Comparison of ENCODE assay signal across 22 cellular contexts in the genomic region with DNA sequence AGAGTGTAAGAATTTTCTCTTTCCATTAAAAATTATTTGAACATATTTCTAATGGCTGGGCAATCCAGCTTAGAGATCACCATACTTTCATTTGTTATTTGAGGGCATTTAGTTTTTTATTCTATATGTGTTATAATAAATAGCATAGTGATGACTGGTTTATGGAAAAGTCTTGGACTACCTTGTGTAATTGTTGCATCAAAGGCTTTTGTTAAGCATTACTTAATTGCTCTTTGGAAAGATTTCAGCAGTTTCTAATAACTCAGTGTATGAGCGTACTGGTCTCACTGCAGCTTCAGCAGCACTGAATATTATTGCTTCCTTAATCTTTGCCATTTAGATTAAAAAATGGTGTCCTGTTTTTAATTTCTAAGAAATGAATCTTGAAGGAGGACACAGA.
"Had no signal": no experiment of that assay in that cellular context is flagged by ENCODE, and none has a peak within 500 bp of the region (broad histone marks: within the 10 kb centered on the region; RNA-seq: fewer than 3 reads in every experiment).

No MANE protein-coding gene starts in this region.

- H2AFZ ChIP-seq: neural progenitor cell had no signal

- H3K4me3 Mint-ChIP-seq: activated CD4-positive, alpha-beta memory T cell treated with anti-CD3 and anti-CD28 coated beads for 36 hours; activated CD4-positive, alpha-beta T cell treated with anti-CD3 and anti-CD28 coated beads for 36 hours; activated naive CD8-positive, alpha-beta T cell treated with anti-CD3 and anti-CD28 coated beads for 36 hours; effector memory CD8-positive, alpha-beta T cell; neural progenitor cell; stimulated activated naive CD8-positive, alpha-beta T cell treated with anti-CD3 and anti-CD28 coated beads, Interleukin-15, Interleukin-2, amounts not matched to agents 100 ng/mL and 50 ng/mL, for 24 hours; T-helper 2 cell treated with Interferon-gamma antibody and Interleukin-4, amounts not matched to agents 5 μg/mL and 100 μg/mL, for 36 hours; WTC11 had no signal

- DNase-seq: activated CD4-positive, alpha-beta memory T cell treated with anti-CD3 and anti-CD28 coated beads for 36 hours; activated CD4-positive, alpha-beta T cell treated with anti-CD3 and anti-CD28 coated beads for 36 hours; activated naive CD8-positive, alpha-beta T cell treated with anti-CD3 and anti-CD28 coated beads for 36 hours; activated T-cell treated with anti-CD3 and anti-CD28 coated beads for 4 hours; amygdala; caudate nucleus; effector memory CD8-positive, alpha-beta T cell; heart right ventricle; mesenchymal stem cell; mucosa of descending colon; naive B cell; right cardiac atrium; stimulated activated CD4-positive, alpha-beta T cell treated with anti-CD3 and anti-CD28 coated beads, Interleukin-15, amount 100 ng/mL, for 24 hours; stimulated activated CD4-positive, alpha-beta T cell treated with anti-CD3 and anti-CD28 coated beads, Interleukin-2, amount 100 ng/mL, for 48 hours had no signal

- ATAC-seq: activated CD4-positive, alpha-beta T cell treated with anti-CD3 and anti-CD28 coated beads for 36 hours; effector memory CD8-positive, alpha-beta T cell; gastroesophageal sphincter; heart right ventricle; right cardiac atrium; WTC11 had no signal

- H3K27me3 Mint-ChIP-seq: activated CD4-positive, alpha-beta memory T cell treated with anti-CD3 and anti-CD28 coated beads for 36 hours; activated CD4-positive, alpha-beta T cell treated with anti-CD3 and anti-CD28 coated beads for 36 hours; activated naive CD8-positive, alpha-beta T cell treated with anti-CD3 and anti-CD28 coated beads for 36 hours; naive B cell; progenitor cell of endocrine pancreas; stimulated activated naive CD8-positive, alpha-beta T cell treated with anti-CD3 and anti-CD28 coated beads, Interleukin-15, Interleukin-2, amounts not matched to agents 100 ng/mL and 50 ng/mL, for 24 hours had no signal

- H3K27me3 ChIP-seq: gastroesophageal sphincter, heart right ventricle, neural progenitor cell, tibial nerve had no signal

- H3K4me1 Mint-ChIP-seq: activated naive CD8-positive, alpha-beta T cell treated with anti-CD3 and anti-CD28 coated beads for 36 hours; neural progenitor cell had no signal

- H3K27ac ChIP-seq: gastroesophageal sphincter, heart right ventricle, neural progenitor cell, skin epidermis, tibial nerve had no signal

- H3K27ac Mint-ChIP-seq: activated CD4-positive, alpha-beta memory T cell treated with anti-CD3 and anti-CD28 coated beads for 36 hours; activated CD4-positive, alpha-beta T cell treated with anti-CD3 and anti-CD28 coated beads for 36 hours; activated naive CD8-positive, alpha-beta T cell treated with anti-CD3 and anti-CD28 coated beads for 36 hours; effector memory CD8-positive, alpha-beta T cell; neural progenitor cell; progenitor cell of endocrine pancreas; stimulated activated naive CD8-positive, alpha-beta T cell treated with anti-CD3 and anti-CD28 coated beads, Interleukin-15, Interleukin-2, amounts not matched to agents 100 ng/mL and 50 ng/mL, for 24 hours; WTC11 had no signal

- H3K4me1 ChIP-seq: gastroesophageal sphincter, heart right ventricle, neural progenitor cell, tibial nerve had no signal

- H3K4me3 ChIP-seq: gastroesophageal sphincter, heart right ventricle, mucosa of descending colon, neural progenitor cell, skin epidermis, tibial nerve had no signal

- H3K4me2 ChIP-seq: neural progenitor cell had no signal
